In the genomic region with DNA sequence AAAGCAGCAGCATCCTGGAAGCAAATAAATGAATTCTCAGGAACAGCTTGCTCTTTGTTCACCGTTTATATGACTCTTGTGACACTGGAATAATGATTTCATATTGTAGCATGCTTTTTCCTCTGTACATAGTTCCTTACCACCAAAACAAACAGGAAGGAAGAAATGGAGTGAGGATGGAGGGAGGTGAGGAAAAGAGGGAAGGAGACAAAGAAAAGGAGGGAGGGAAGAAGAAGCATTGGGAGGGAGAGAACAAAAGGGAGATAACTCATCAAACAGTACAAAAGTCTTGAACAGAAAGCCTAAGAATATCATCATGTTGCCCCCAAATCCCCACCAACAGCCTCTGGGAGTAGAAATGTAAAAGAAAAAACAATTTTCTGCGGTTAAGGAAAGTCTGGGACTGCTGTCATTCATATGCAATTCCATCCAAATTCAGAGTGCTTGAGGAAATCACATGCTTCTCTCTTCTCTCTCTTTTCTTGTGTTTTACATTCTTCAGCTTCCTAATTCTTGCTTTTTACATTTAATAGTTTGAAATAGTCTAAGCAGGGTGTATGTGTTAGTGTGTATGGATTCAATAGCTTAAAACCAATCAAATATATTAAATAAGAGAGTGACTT, we compare ENCODE assay signal across 31 cellular contexts.
"Had no signal": no experiment of that assay in that cellular context is flagged by ENCODE, and none has a peak within 500 bp of the region (broad histone marks: within the 10 kb centered on the region; RNA-seq: fewer than 3 reads in every experiment).

No MANE protein-coding gene starts in this region.

- DNase-seq: activated CD8-positive, alpha-beta memory T cell treated with anti-CD3 and anti-CD28 coated beads, Interleukin-2, amount 10 ng/mL, durations not matched to agents 7 days and 5 days; activated CD8-positive, alpha-beta T cell treated with anti-CD3 and anti-CD28 coated beads, Interleukin-2, amount 10 ng/mL, durations not matched to agents 7 days and 5 days; activated naive CD4-positive, alpha-beta T cell treated with Interleukin-2 at 50 U/mL for 16 hours; activated T-cell treated with anti-CD3 and anti-CD28 coated beads, Interleukin-2, amount 50 U/mL, for 72 hours; adrenal gland; aorta; body of pancreas; cerebellar nuclear complex; dorsolateral prefrontal cortex; effector memory CD8-positive, alpha-beta T cell; erythroblast; gastrocnemius medialis; glutamatergic neuron; islet precursor cell; left ventricle myocardium inferior; mesendoderm; natural killer cell; nucleus accumbens; posterior cingulate gyrus; right lobe of liver; stimulated activated CD4-positive, alpha-beta T cell treated with anti-CD3 and anti-CD28 coated beads, Interleukin-12 subunit alpha, Interleukin-12 subunit beta, amount 100 ng/mL, for 4 hours; stimulated activated CD4-positive, alpha-beta T cell treated with anti-CD3 and anti-CD28 coated beads, Interleukin-4, amount 100 ng/mL, for 24 hours; T-helper 2 cell; trophoblast cell had no signal

- H3K36me3 ChIP-seq: adrenal gland, gastrocnemius medialis, left ventricle myocardium inferior, right lobe of liver, thoracic aorta had no signal

- H3K27me3 Mint-ChIP-seq: activated CD8-positive, alpha-beta memory T cell treated with anti-CD3 and anti-CD28 coated beads, Interleukin-2, amount 10 ng/mL, durations not matched to agents 7 days and 5 days; activated naive CD8-positive, alpha-beta T cell; effector memory CD8-positive, alpha-beta T cell; stimulated activated naive CD8-positive, alpha-beta T cell treated with anti-CD3 and anti-CD28 coated beads, Interleukin-15, Interleukin-2, amounts not matched to agents 100 ng/mL and 50 ng/mL, for 24 hours had no signal

- H3K9me3 Mint-ChIP-seq: stimulated activated naive CD8-positive, alpha-beta T cell treated with anti-CD3 and anti-CD28 coated beads, Interleukin-15, Interleukin-2, amounts not matched to agents 100 ng/mL and 50 ng/mL, for 24 hours had no signal

- H3K4me3 Mint-ChIP-seq: activated CD8-positive, alpha-beta memory T cell treated with anti-CD3 and anti-CD28 coated beads, Interleukin-2, amount 10 ng/mL, durations not matched to agents 7 days and 5 days; activated CD8-positive, alpha-beta T cell treated with anti-CD3 and anti-CD28 coated beads, Interleukin-2, amount 10 ng/mL, durations not matched to agents 7 days and 5 days; activated naive CD8-positive, alpha-beta T cell; activated T-cell treated with anti-CD3 and anti-CD28 coated beads, Interleukin-2, amount 50 U/mL, for 72 hours; effector memory CD8-positive, alpha-beta T cell; natural killer cell; stimulated activated effector memory CD8-positive, alpha-beta T cell treated with anti-CD3 and anti-CD28 coated beads, Interleukin-12 subunit alpha, Interleukin-12 subunit beta, amount 100 ng/mL, for 72 hours; stimulated activated naive CD8-positive, alpha-beta T cell treated with anti-CD3 and anti-CD28 coated beads, Interleukin-15, Interleukin-2, amounts not matched to agents 100 ng/mL and 50 ng/mL, for 24 hours had no signal

- H3K4me1 ChIP-seq: adrenal gland, body of pancreas, gastrocnemius medialis, left ventricle myocardium inferior, right lobe of liver had no signal

- H3K4me1 Mint-ChIP-seq: activated CD8-positive, alpha-beta memory T cell treated with anti-CD3 and anti-CD28 coated beads, Interleukin-2, amount 10 ng/mL, durations not matched to agents 7 days and 5 days; natural killer cell; stimulated activated effector memory CD8-positive, alpha-beta T cell treated with anti-CD3 and anti-CD28 coated beads, Interleukin-12 subunit alpha, Interleukin-12 subunit beta, amount 100 ng/mL, for 72 hours had no signal

- H3K27ac Mint-ChIP-seq: activated CD8-positive, alpha-beta memory T cell treated with anti-CD3 and anti-CD28 coated beads, Interleukin-2, amount 10 ng/mL, durations not matched to agents 7 days and 5 days; activated CD8-positive, alpha-beta T cell treated with anti-CD3 and anti-CD28 coated beads, Interleukin-2, amount 10 ng/mL, durations not matched to agents 7 days and 5 days; activated naive CD8-positive, alpha-beta T cell; activated T-cell treated with anti-CD3 and anti-CD28 coated beads, Interleukin-2, amount 50 U/mL, for 72 hours; effector memory CD8-positive, alpha-beta T cell; natural killer cell; stimulated activated effector memory CD8-positive, alpha-beta T cell treated with anti-CD3 and anti-CD28 coated beads, Interleukin-12 subunit alpha, Interleukin-12 subunit beta, amount 100 ng/mL, for 72 hours; stimulated activated naive CD8-positive, alpha-beta T cell treated with anti-CD3 and anti-CD28 coated beads, Interleukin-15, Interleukin-2, amounts not matched to agents 100 ng/mL and 50 ng/mL, for 24 hours had no signal

- H3K27me3 ChIP-seq: adrenal gland, body of pancreas, dorsolateral prefrontal cortex, gastrocnemius medialis, right lobe of liver had no signal

- H3K9me3 ChIP-seq: body of pancreas, gastrocnemius medialis, right lobe of liver, thoracic aorta had no signal

- H3K36me3 Mint-ChIP-seq: activated CD8-positive, alpha-beta memory T cell treated with anti-CD3 and anti-CD28 coated beads, Interleukin-2, amount 10 ng/mL, durations not matched to agents 7 days and 5 days; activated naive CD8-positive, alpha-beta T cell; stimulated activated effector memory CD8-positive, alpha-beta T cell treated with anti-CD3 and anti-CD28 coated beads, Interleukin-12 subunit alpha, Interleukin-12 subunit beta, amount 100 ng/mL, for 72 hours had no signal

- H3K27ac ChIP-seq: adrenal gland, body of pancreas, coronary artery, dorsolateral prefrontal cortex, gastrocnemius medialis, left ventricle myocardium inferior, right lobe of liver, skin epidermis, thoracic aorta had no signal

- ATAC-seq: activated CD8-positive, alpha-beta memory T cell treated with anti-CD3 and anti-CD28 coated beads, Interleukin-2, amount 10 ng/mL, durations not matched to agents 7 days and 5 days; activated CD8-positive, alpha-beta T cell treated with anti-CD3 and anti-CD28 coated beads, Interleukin-2, amount 10 ng/mL, durations not matched to agents 7 days and 5 days; activated T-cell treated with anti-CD3 and anti-CD28 coated beads, Interleukin-2, amount 50 U/mL, for 72 hours; body of pancreas; effector memory CD8-positive, alpha-beta T cell; gastrocnemius medialis; natural killer cell; right lobe of liver; stimulated activated effector memory CD8-positive, alpha-beta T cell treated with anti-CD3 and anti-CD28 coated beads, Interleukin-12 subunit alpha, Interleukin-12 subunit beta, amount 100 ng/mL, for 72 hours had no signal

- H3K4me3 ChIP-seq: adrenal gland, body of pancreas, coronary artery, dorsolateral prefrontal cortex, gastrocnemius medialis, left ventricle myocardium inferior, lung, right lobe of liver, skin epidermis, thoracic aorta had no signal
